Comparison of ENCODE assay signal across 1 cellular context in the genomic region with DNA sequence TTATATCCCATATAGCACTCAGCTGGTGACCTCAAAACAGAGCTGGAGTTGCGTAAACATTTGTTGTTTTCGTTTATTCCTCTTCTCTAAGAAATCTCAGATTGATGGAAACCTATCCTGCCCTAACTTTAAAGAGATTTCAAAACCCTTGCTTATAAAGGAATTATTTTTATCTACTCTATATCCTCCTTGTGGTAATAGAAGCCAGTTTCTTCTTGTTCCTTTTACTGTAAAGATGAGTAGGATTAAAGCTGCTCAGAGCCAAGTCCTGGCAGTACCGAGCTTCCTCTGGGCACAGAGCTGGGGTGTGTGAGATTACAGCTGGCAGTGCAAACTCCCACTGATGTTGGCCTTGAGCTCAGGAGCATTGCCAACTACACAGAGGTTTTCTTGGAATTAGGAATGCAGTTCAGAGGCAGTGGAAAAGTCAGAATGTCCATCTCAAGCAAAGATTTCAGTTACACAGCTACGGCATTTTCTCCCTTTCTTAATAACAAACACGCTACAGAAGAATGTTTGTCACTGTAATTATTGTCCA.
TF ChIP-seq lines count a peak whose summit lies in the region.

No MANE protein-coding gene starts in this region.

TF ChIP-seq in HepG2, 621 proteins besides CTCF, POLR2A, EP300 and RAD21:
- TF ChIP-seq ZNF761 (CRISPR knock-in tag; conservative IDR thresholded peaks at IDR 0.05), result no peak
- peak; percentile 19; the same call in 1 of the 2 replicates for TF ChIP-seq GATAD2A (CRISPR knock-in tag; IDR thresholded peaks at IDR 0.05)
- TF ChIP-seq, protein P1, sequence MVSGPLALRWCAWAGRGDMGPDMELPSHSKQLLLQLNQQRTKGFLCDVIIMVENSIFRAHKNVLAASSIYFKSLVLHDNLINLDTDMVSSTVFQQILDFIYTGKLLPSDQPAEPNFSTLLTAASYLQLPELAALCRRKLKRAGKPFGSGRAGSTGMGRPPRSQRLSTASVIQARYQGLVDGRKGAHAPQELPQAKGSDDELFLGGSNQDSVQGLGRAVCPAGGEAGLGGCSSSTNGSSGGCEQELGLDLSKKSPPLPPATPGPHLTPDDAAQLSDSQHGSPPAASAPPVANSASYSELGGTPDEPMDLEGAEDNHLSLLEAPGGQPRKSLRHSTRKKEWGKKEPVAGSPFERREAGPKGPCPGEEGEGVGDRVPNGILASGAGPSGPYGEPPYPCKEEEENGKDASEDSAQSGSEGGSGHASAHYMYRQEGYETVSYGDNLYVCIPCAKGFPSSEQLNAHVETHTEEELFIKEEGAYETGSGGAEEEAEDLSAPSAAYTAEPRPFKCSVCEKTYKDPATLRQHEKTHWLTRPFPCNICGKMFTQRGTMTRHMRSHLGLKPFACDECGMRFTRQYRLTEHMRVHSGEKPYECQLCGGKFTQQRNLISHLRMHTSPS (CRISPR knock-in tag; IDR thresholded peaks at IDR 0.05; ENCODE audit: low read depth), result peak; percentile 70; the same call in 1 of the 2 replicates
- peak; percentile 26; the same call in 1 of the 2 replicates for TF ChIP-seq CEBPB (IDR thresholded peaks at IDR 0.05; ENCODE audit: borderline replicate concordance, low read depth, low read length)
- 0 out of 2 replicates have a peak, but pooled peaks have one; percentile 12 for TF ChIP-seq HNF4A (CRISPR knock-in tag; IDR thresholded peaks at IDR 0.05)
- TF ChIP-seq ARNT (IDR thresholded peaks at IDR 0.05), result no peak
- TF ChIP-seq ZSCAN9 (CRISPR knock-in tag; IDR thresholded peaks at IDR 0.05; ENCODE audit: borderline replicate concordance), result no peak
- peak; percentile 26; the same call in 1 of the 2 replicates for TF ChIP-seq CEBPG (CRISPR knock-in tag; IDR thresholded peaks at IDR 0.05)
